Comparison of ENCODE assay signal across 22 cellular contexts in genomic region chr20:39899881-39900280, GRCh38.
"Had no signal": no experiment of that assay in that cellular context is flagged by ENCODE, and none has a peak within 500 bp of the region (broad histone marks: within the 10 kb centered on the region; RNA-seq: fewer than 3 reads in every experiment).

No MANE protein-coding gene starts in this region.

- DNase-seq: activated CD4-positive, alpha-beta T cell treated with anti-CD3 and anti-CD28 coated beads for 36 hours; activated CD4-positive, alpha-beta T cell treated with anti-CD3 and anti-CD28 coated beads, Interleukin-2, amount 10 ng/mL, durations not matched to agents 7 days and 5 days; activated CD4-positive, alpha-beta T cell treated with anti-CD3 and anti-CD28 coated beads, Interleukin-2, amount 50 U/mL, for 48 hours; activated CD8-positive, alpha-beta T cell treated with anti-CD3 and anti-CD28 coated beads, Interleukin-2, amount 10 ng/mL, durations not matched to agents 7 days and 5 days; activated gamma-delta T cell; activated naive CD4-positive, alpha-beta T cell treated with Interleukin-2 at 50 U/mL for 16 hours; activated naive CD8-positive, alpha-beta T cell treated with anti-CD3 and anti-CD28 coated beads, Interleukin-2, amount 10 ng/mL, durations not matched to agents 7 days and 5 days; activated T-cell treated with anti-CD3 and anti-CD28 coated beads, Interleukin-2, amount 50 U/mL, for 24 hours; amygdala; Karpas-422; KBM-7; NCI-H1105 treated with DMSO at 0.1 percent for 48 hours; NCI-H1436; NCI-H1694 treated with DMSO at 0.1 percent for 48 hours; NCI-H2029; NCI-H345; NCI-H524 treated with DMSO at 0.1 percent for 48 hours; PC-3; Peyer's patch; RPMI8226 had no signal

- H3K4me3 ChIP-seq: ascending aorta, breast epithelium, Peyer's patch had no signal

- H3K27me3 ChIP-seq: ascending aorta, breast epithelium, Peyer's patch had no signal

- H3K27ac ChIP-seq: ascending aorta, breast epithelium, Peyer's patch had no signal

- H3K36me3 ChIP-seq: ascending aorta, breast epithelium, Peyer's patch had no signal

- H3K9me3 ChIP-seq: ascending aorta, breast epithelium, Peyer's patch had no signal

- H3K4me1 ChIP-seq: ascending aorta, breast epithelium, Peyer's patch had no signal
